In genomic region chr9:131436865-131437271, GRCh38 we compare ENCODE assay signal across 18 cellular contexts. TPM values are rescaled to one million over a fixed set of nuclear protein-coding genes. Genes with fewer than 3 reads are reported as not detected.
A peak's percentile ranks its signal among the peaks of the same experiment; 100 is the strongest.
DNase-seq lines count a peak whose midpoint lies in the region; ATAC-seq and TF ChIP-seq lines count a peak whose summit lies in the region.
"Had no signal": no experiment of that assay in that cellular context is flagged by ENCODE, and none has a peak within 500 bp of the region (broad histone marks: within the 10 kb centered on the region; RNA-seq: fewer than 3 reads in every experiment).

No MANE protein-coding gene starts in this region.

- H3K27me3 ChIP-seq in left ventricle myocardium inferior (ENCODE audit: low read depth) (no peaks in the 10 kb centered on the region), ectodermal cell (ENCODE audit: control insufficient read depth, insufficient read depth, low read length, poor library complexity, severe bottlenecking) (no peaks in the 10 kb centered on the region)
- H3K27me3 ChIP-seq: MG63, neutrophil, right lobe of liver had no signal

- H3K4me3 ChIP-seq in left ventricle myocardium inferior (peak overlapping the region; percentile 1), ectodermal cell (ENCODE audit: insufficient read depth, low read depth, low read length) (no peak overlapping the region)
- H3K4me3 ChIP-seq: MG63, right lobe of liver had no signal

- H3K36me3 ChIP-seq in left ventricle myocardium inferior, result peaks cover 85% of the 10 kb centered on the region
- H3K36me3 ChIP-seq in ectodermal cell (ENCODE audit: control insufficient read depth, insufficient read depth, low read length), result peaks cover 74% of the 10 kb centered on the region

- WGBS in ectodermal cell, 2 experiments, result 71 to 73% methylated on average over 8 of the region's 8 CpGs

- no peaks in the 10 kb centered on the region for H3K9me3 ChIP-seq in left ventricle myocardium inferior (replicated peaks)
- H3K9me3 ChIP-seq in ectodermal cell (ENCODE audit: control insufficient read depth, low read length), result no peaks in the 10 kb centered on the region
- H3K9me3 ChIP-seq: MG63, neutrophil, right lobe of liver had no signal

- H3K4me1 ChIP-seq in left ventricle myocardium inferior, result peaks cover 51% of the 10 kb centered on the region
- H3K4me1 ChIP-seq in ectodermal cell (ENCODE audit: control insufficient read depth, insufficient read depth, low read length), result peaks cover 24% of the 10 kb centered on the region
- H3K4me1 ChIP-seq: right lobe of liver had no signal

- TF ChIP-seq CTCF in left ventricle myocardium inferior (IDR thresholded peaks at IDR 0.05; ENCODE audit: borderline replicate concordance), result no peak

- H3K27ac ChIP-seq in left ventricle myocardium inferior (replicated peaks) (peak overlapping the region; percentile 51), ectodermal cell (ENCODE audit: insufficient read depth, low read depth, low read length, poor library complexity, severe bottlenecking) (peak overlapping the region; percentile 60)
- H3K27ac ChIP-seq: neutrophil, right lobe of liver had no signal

- ATAC-seq in GM19397 (IDR thresholded peaks at IDR 0.05; ENCODE audit: unreplicated experiment) (no peak), HG02884 (IDR thresholded peaks at IDR 0.05; ENCODE audit: unreplicated experiment) (no peak), GM21717 (IDR thresholded peaks at IDR 0.05; ENCODE audit: unreplicated experiment) (no peak)
- ATAC-seq: right lobe of liver had no signal

- intact Hi-C loops in left ventricle myocardium inferior (cut with micrococcal nuclease), result no loop called here
- intact Hi-C loops in cardiac septum (cut with DNase I), result no loop called here

- no peak for DNase-seq in left ventricle myocardium inferior
- DNase-seq in cardiac septum (ENCODE audit: low spot score), result no peak
- DNase-seq in mesenteric fat pad (ENCODE audit: low spot score), result peak; percentile 41
- DNase-seq in HK-2 (ENCODE audit: unreplicated experiment), result no peak
- DNase-seq: activated gamma-delta T cell treated with Interleukin-2 at 50 U/mL for 16 hours; erythroblast; mesenchymal stem cell; MG63; NCI-H1694 treated with DMSO at 0.1 percent for 48 hours; NCI-H526; right lobe of liver; stimulated activated CD4-positive, alpha-beta T cell treated with anti-CD3 and anti-CD28 coated beads, Interleukin-1b, Interleukin-23, amount 100 ng/mL, for 48 hours; T-helper 2 cell had no signal

RNA-seq across cellular contexts. Expression of gene PRRC2B, which starts 43.0 kb away (rescaled TPM):
- total RNA-seq in left ventricle myocardium inferior (109 TPM), cardiac septum (151 TPM), mesenteric fat pad (185 TPM)
- 244 TPM for polyA plus RNA-seq in ectodermal cell (2013, experiment 1 of 4)
- polyA plus RNA-seq in ectodermal cell (2013, experiment 2 of 4), result 300 TPM
- 170 TPM for polyA plus RNA-seq in ectodermal cell (2013, experiment 3 of 4)
- 212 TPM for polyA plus RNA-seq in ectodermal cell (2013, experiment 4 of 4)
